In genomic region chr7:94449151-94449725, GRCh38 we compare ENCODE assay signal across 8 cellular contexts. TPM values are rescaled to one million over a fixed set of nuclear protein-coding genes. Genes with fewer than 3 reads are reported as not detected.
DNase-seq lines count a peak whose midpoint lies in the region; ATAC-seq and TF ChIP-seq lines count a peak whose summit lies in the region.

No MANE protein-coding gene starts in this region.

- BruUV-seq in IMR-90 (replicated peaks; lab: Mats Ljungman, UMichigan) = no TSS peak
- no TSS peak for BruUV-seq in PC-9 (replicated peaks; lab: Mats Ljungman, UMichigan)

- WGBS in IMR-90 (ENCODE audit: extremely low coverage in 2 of 2, insufficient read length in 1 of 2), 2 experiments = no CpG with 5 or more reads among the region's 4 CpGs

- CTCF ChIA-PET in CD4-positive, alpha-beta memory T cell (lab: Charles Lee; ENCODE audit: partially characterized antibody) = interaction anchor here (0.6 to 5.9 kb wide), 10 partner anchors 10 to 1029 kb away, joined by 3 to 95 read pairs (median 3); partner anchors contain the start of gene SGCE
- CTCF ChIA-PET in IMR-90 (lab: Yijun Ruan, JAX) = interaction anchor here (0.5 to 2.5 kb wide), 22 partner anchors 8 to 1245 kb away, joined by 3 to 18 read pairs (median 4); no protein-coding TSS in a partner anchor
- CTCF ChIA-PET in PC-9 (lab: Charles Lee) = interaction anchor here (0.6 to 1.7 kb wide), 10 partner anchors 9 to 1330 kb away, joined by 3 to 13 read pairs (median 5); no protein-coding TSS in a partner anchor

- H3K56ac ChIP-seq in IMR-90 (ENCODE audit: extremely low read depth, insufficient read depth, low read length) = no peak overlapping the region

- POLR2A ChIA-PET in CD4-positive, alpha-beta memory T cell (lab: Charles Lee; ENCODE audit: partially characterized antibody) = interaction anchor here (0.7 kb wide), 1 partner anchor 908 kb away, joined by 3 read pairs; no protein-coding TSS in a partner anchor
- POLR2A ChIA-PET in IMR-90 (lab: Charles Lee; ENCODE audit: unreplicated experiment) = no interaction called here
- POLR2A ChIA-PET in PC-9 (lab: Charles Lee; ENCODE audit: unreplicated experiment) = interaction anchor here (0.6 to 0.7 kb wide), 3 partner anchors 130 to 237 kb away, joined by 3 to 32 read pairs (median 6); no protein-coding TSS in a partner anchor

- H4K20me1 ChIP-seq in IMR-90 (ENCODE audit: insufficient read depth, low read length) (no peaks in the 10 kb centered on the region), PC-9 (ENCODE audit: insufficient read depth) (no peaks in the 10 kb centered on the region)

- H3K9me1 ChIP-seq in IMR-90 (ENCODE audit: insufficient read depth, low read length) = no peaks in the 10 kb centered on the region

- no peaks in the 10 kb centered on the region for H3F3A ChIP-seq in PC-9 (ENCODE audit: insufficient read depth, low read depth)

- peak; percentile 78 for TF ChIP-seq RAD21 in IMR-90 (IDR thresholded peaks at IDR 0.05; ENCODE audit: low read length)

- in situ Hi-C loops in IMR-90 (cut with MboI; ENCODE audit: low sequenced_read_pairs) = loop anchor here (25.0 kb wide), 1 partner anchor 537 kb away; the partner anchor contains the start of genes GNG11 and GNGT1

- no peaks in the 10 kb centered on the region for H3K36me3 ChIP-seq in CD4-positive, alpha-beta memory T cell (ENCODE audit: insufficient read depth, low read length)
- no peaks in the 10 kb centered on the region for H3K36me3 ChIP-seq in IMR-90 (ENCODE audit: control insufficient read depth, insufficient read depth, low read length)
- no peaks in the 10 kb centered on the region for H3K36me3 ChIP-seq in PC-9 (ENCODE audit: low read depth)

- H3K23ac ChIP-seq in IMR-90 (ENCODE audit: low read depth, low read length) = no peak overlapping the region

- H3K36me3 Mint-ChIP-seq in CD4-positive, alpha-beta memory T cell = no peaks in the 10 kb centered on the region
- H3K36me3 Mint-ChIP-seq in endothelial cell (ENCODE audit: low read depth, unreplicated experiment) = no peaks in the 10 kb centered on the region
- peaks cover 4% of the 10 kb centered on the region for H3K36me3 Mint-ChIP-seq in nephron progenitor cell (ENCODE audit: low read depth)

- H3K4ac ChIP-seq in IMR-90 (ENCODE audit: low read depth, low read length) = no peak overlapping the region

- no peak overlapping the region for H4K5ac ChIP-seq in IMR-90 (ENCODE audit: low read depth, low read length)

- no peaks in the 10 kb centered on the region for H3K79me1 ChIP-seq in IMR-90 (ENCODE audit: low read depth in 1 of 2, low read length in 2 of 2)

- H3K4me1 Mint-ChIP-seq in CD4-positive, alpha-beta memory T cell = no peaks in the 10 kb centered on the region
- peaks cover 5% of the 10 kb centered on the region for H3K4me1 Mint-ChIP-seq in endothelial cell (ENCODE audit: unreplicated experiment)
- H3K4me1 Mint-ChIP-seq in nephron progenitor cell = peaks cover 68% of the 10 kb centered on the region

- TF ChIP-seq CTCF in IMR-90 (conservative IDR thresholded peaks at IDR 0.05; ENCODE audit: low read depth, low read length) (peak; percentile 76), PC-9 (conservative IDR thresholded peaks at IDR 0.05) (peak; percentile 84), endothelial cell (IDR thresholded peaks at IDR 0.05; ENCODE audit: unreplicated experiment) (peak; percentile 76), nephron progenitor cell (IDR thresholded peaks at IDR 0.05) (peak; percentile 51)

- no peak overlapping the region for H3K27ac Mint-ChIP-seq in CD4-positive, alpha-beta memory T cell
- H3K27ac Mint-ChIP-seq in endothelial cell (ENCODE audit: unreplicated experiment) = no peak overlapping the region
- no peak overlapping the region for H3K27ac Mint-ChIP-seq in nephron progenitor cell

- H2BK120ac ChIP-seq in IMR-90 (ENCODE audit: low read depth, low read length) = no peak overlapping the region

- no peaks in the 10 kb centered on the region for H3K79me2 ChIP-seq in PC-9 (ENCODE audit: low read depth)

- no peak overlapping the region for H2AK9ac ChIP-seq in IMR-90 (replicated peaks; ENCODE audit: low read depth, low read length, poor library complexity)

- ATAC-seq in GM19328 (IDR thresholded peaks at IDR 0.05; ENCODE audit: unreplicated experiment) = peak; percentile 72
- peak; percentile 67 for ATAC-seq in IMR-90 (ENCODE audit: low read depth)

- H4K91ac ChIP-seq in IMR-90 (ENCODE audit: insufficient read depth, low read depth, low read length) = no peak overlapping the region

- H3K9me3 Mint-ChIP-seq in CD4-positive, alpha-beta memory T cell = no peaks in the 10 kb centered on the region
- H3K9me3 Mint-ChIP-seq in endothelial cell (ENCODE audit: unreplicated experiment) = no peaks in the 10 kb centered on the region
- peaks cover 19% of the 10 kb centered on the region for H3K9me3 Mint-ChIP-seq in nephron progenitor cell

- no peak overlapping the region for H3K9ac ChIP-seq in IMR-90 (ENCODE audit: low read depth, low read length)

- intact Hi-C loops in CD4-positive, alpha-beta memory T cell (cut with micrococcal nuclease) = loop anchor here (5.0 kb wide), 1 partner anchor 208 kb away; the partner anchor contains the start of gene SGCE
- intact Hi-C loops in IMR-90 (cut with micrococcal nuclease) (loop anchor here (1.0 to 5.0 kb wide), 5 partner anchors 61 to 1028 kb away; no protein-coding TSS in a partner anchor), PC-9 (cut with micrococcal nuclease; ENCODE audit: unreplicated experiment) (loop anchor here (1.0 to 2.0 kb wide), 7 partner anchors 160 to 1028 kb away; partner anchors contain the start of genes PPP1R9A and SGCE)

- no peak overlapping the region for H3K4me2 ChIP-seq in IMR-90 (ENCODE audit: low read depth, low read length)
- no peak overlapping the region for H3K4me2 ChIP-seq in PC-9

- no peak overlapping the region for H4K8ac ChIP-seq in IMR-90 (ENCODE audit: low read depth in 2 of 2, low read length in 2 of 2)

- H2BK20ac ChIP-seq in IMR-90 (ENCODE audit: low read depth, low read length) = no peak overlapping the region

- H3K27me3 Mint-ChIP-seq in CD4-positive, alpha-beta memory T cell = peaks cover 4 to 11% of the 10 kb centered on the region in 2 donors
- H3K27me3 Mint-ChIP-seq in endothelial cell (ENCODE audit: unreplicated experiment) (peaks cover 1% of the 10 kb centered on the region), nephron progenitor cell (ENCODE audit: low read depth, poor library complexity) (no peaks in the 10 kb centered on the region)

- peak in 4 of 5 donors; percentile 21 to 26 (median 24) for DNase-seq in CD4-positive, alpha-beta memory T cell
- DNase-seq in IMR-90 (peak; percentile 55), PC-9 (peak in 1 of 2 experiments; percentile 37), endothelial cell (ENCODE audit: low spot score) (no peak), nephron progenitor cell (no peak), ecto neural progenitor cell (ENCODE audit: low spot score) (no peak)
- no peak for DNase-seq in activated CD4-positive, alpha-beta T cell treated with anti-CD3 and anti-CD28 coated beads, Interleukin-2, amount 50 U/mL, for 4 hours

- no peak overlapping the region for H2AK5ac ChIP-seq in IMR-90 (ENCODE audit: low read depth, low read length)

- dilution Hi-C loops in IMR-90 (cut with HindIII; ENCODE audit: low sequenced_read_pairs, unreplicated experiment) = no loop called here

- no peak overlapping the region for H3K27ac ChIP-seq in CD4-positive, alpha-beta memory T cell (ENCODE audit: low read depth, low read length)
- H3K27ac ChIP-seq in IMR-90 (ENCODE audit: insufficient read depth, low read length) (no peak overlapping the region), PC-9 (no peak overlapping the region)

- H3K27me3 ChIP-seq in CD4-positive, alpha-beta memory T cell (ENCODE audit: insufficient read depth, low read length) = no peaks in the 10 kb centered on the region
- peaks cover 2% of the 10 kb centered on the region for H3K27me3 ChIP-seq in IMR-90 (ENCODE audit: control insufficient read depth, insufficient read depth, low read length)
- H3K27me3 ChIP-seq in PC-9 (ENCODE audit: insufficient read depth, low read depth) = no peaks in the 10 kb centered on the region

- H3K9me2 ChIP-seq in PC-9 (ENCODE audit: insufficient read depth) = no peaks in the 10 kb centered on the region

- no peak for TF ChIP-seq POLR2A in IMR-90 (IDR thresholded peaks at IDR 0.05; ENCODE audit: low read depth, low read length)

- H3K4me3 Mint-ChIP-seq in CD4-positive, alpha-beta memory T cell = peak overlapping the region in 1 of 8 donors; percentile 26
- H3K4me3 Mint-ChIP-seq in endothelial cell (ENCODE audit: unreplicated experiment) (no peak overlapping the region), nephron progenitor cell (no peak overlapping the region)

- H3K14ac ChIP-seq in IMR-90 (replicated peaks; ENCODE audit: low read depth, low read length) = no peak overlapping the region

- no peak overlapping the region for H3K4me3 ChIP-seq in CD4-positive, alpha-beta memory T cell (ENCODE audit: low read length in 2 of 2)
- H3K4me3 ChIP-seq in IMR-90 (ENCODE audit: insufficient read depth, low read depth, low read length) (no peak overlapping the region), PC-9 (no peak overlapping the region)

- no peak overlapping the region for H2BK5ac ChIP-seq in IMR-90 (ENCODE audit: low read depth, low read length, poor library complexity, severe bottlenecking)

- no peak overlapping the region for H3K18ac ChIP-seq in IMR-90 (ENCODE audit: low read depth, low read length)

- H3K9me3 ChIP-seq in CD4-positive, alpha-beta memory T cell (ENCODE audit: control insufficient read depth in 1 of 2, low read length in 2 of 2) = no peaks in the 10 kb centered on the region
- H3K9me3 ChIP-seq in IMR-90 (ENCODE audit: control insufficient read depth, insufficient read depth, low read length) (0 out of 2 replicates have a peak, but pooled peaks cover 3% of the 10 kb centered on the region), PC-9 (ENCODE audit: insufficient read depth, low read depth) (no peaks in the 10 kb centered on the region)

- no peak overlapping the region for H2AFZ ChIP-seq in IMR-90 (replicated peaks; ENCODE audit: low read length, poor library complexity)
- no peak overlapping the region; the same call in 1 of the 2 replicates for H2AFZ ChIP-seq in PC-9

- H2BK15ac ChIP-seq in IMR-90 (ENCODE audit: low read depth, low read length) = no peak overlapping the region

- no peaks in the 10 kb centered on the region for H3K4me1 ChIP-seq in CD4-positive, alpha-beta memory T cell (ENCODE audit: insufficient read depth, low read length)
- H3K4me1 ChIP-seq in IMR-90 (ENCODE audit: control insufficient read depth, insufficient read depth, low read length) (peaks cover 1% of the 10 kb centered on the region; the same call in 1 of the 2 replicates), PC-9 (replicated peaks; ENCODE audit: insufficient read depth) (peaks cover 5% of the 10 kb centered on the region; the same call in 1 of the 2 replicates)

TF ChIP-seq in IMR-90, 13 proteins besides CTCF, POLR2A, EP300 and RAD21 (continues in another document):
- TF ChIP-seq FOS (IDR thresholded peaks at IDR 0.05; ENCODE audit: low read depth, low read length) = no peak

RNA-seq across cellular contexts. Expression of gene COL1A2, which starts 54.5 kb away (rescaled TPM):
- not detected for total RNA-seq in CD4-positive, alpha-beta memory T cell
- not detected for polyA plus RNA-seq in CD4-positive, alpha-beta memory T cell
- total RNA-seq in IMR-90 (2012; rRNA removed) (1,211 and 1,351 TPM in 2 replicates), PC-9 (2021) (not detected in 2 replicates), endothelial cell (ENCODE audit: unreplicated experiment) (169 TPM)
- 3,922 and 4,454 TPM in 2 replicates for polyA plus RNA-seq in IMR-90 (2012; rRNA removed)
- 4,367 and 7,099 TPM in 2 replicates for polyA plus RNA-seq in IMR-90 (2012; cell fraction: cytosol; rRNA removed)
- 4,818 and 7,550 TPM in 2 replicates for polyA plus RNA-seq in IMR-90 (2012; cell fraction: nucleus; rRNA removed; ENCODE audit: low replicate concordance)

Comparison
In these comparisons a context has a peak if more than half of its experiments do, and no peak if none do; other contexts are left out.
1. DNase-seq: peak in CD4-positive, alpha-beta memory T cell (4 of 5) and IMR-90 (single experiment); none in endothelial cell (single experiment), nephron progenitor cell (single experiment), activated CD4-positive, alpha-beta T cell treated with anti-CD3 and anti-CD28 coated beads, Interleukin-2, amount 50 U/mL, for 4 hours (0 of 2) and ecto neural progenitor cell (single experiment).
2. RNA of gene COL1A2, which starts 54.5 kb away (total RNA-seq): 1,211 to 1,351 TPM in IMR-90 and 169 TPM in endothelial cell (single experiment); not detected in CD4-positive, alpha-beta memory T cell and not detected in PC-9; every median in the first group is over 100 times any median in the second.
3. Peak in every context shown above with its lines, with median percentiles within 50 percentile points of each other: CTCF ChIP-seq.